Comparison of ENCODE assay signal across 32 cellular contexts in genomic region chr11:87423161-87423560, GRCh38.
"Had no signal": no experiment of that assay in that cellular context is flagged by ENCODE, and none has a peak within 500 bp of the region (broad histone marks: within the 10 kb centered on the region; RNA-seq: fewer than 3 reads in every experiment).

No MANE protein-coding gene starts in this region.

- H3K27me3 ChIP-seq: adrenal gland, gastroesophageal sphincter, hepatocyte, pancreas, sigmoid colon, upper lobe of left lung had no signal

- ATAC-seq: activated CD4-positive, CD25-positive, alpha-beta regulatory T cell treated with anti-CD3 and anti-CD28 coated beads, Interleukin-2, amount 50 U/mL, for 24 hours; effector memory CD8-positive, alpha-beta T cell; gastroesophageal sphincter; pancreas; stimulated activated memory B cell treated with anti-CD40 and anti-IgM and Interleukin-4, amounts not matched to agents 10 μg/mL and 1 μg/mL and 100 μg/mL, for 72 hours; stimulated activated naive CD8-positive, alpha-beta T cell treated with anti-CD3 and anti-CD28 coated beads, Interleukin-15, amount 100 ng/mL, for 72 hours had no signal

- DNase-seq: activated CD4-positive, alpha-beta T cell treated with anti-CD3 and anti-CD28 coated beads for 48 hours; activated CD4-positive, alpha-beta T cell treated with anti-CD3 and anti-CD28 coated beads, Interleukin-2, amount 50 U/mL, for 48 hours; activated CD8-positive, alpha-beta memory T cell treated with anti-CD3 and anti-CD28 coated beads for 24 hours; activated effector memory CD4-positive, alpha-beta T cell treated with anti-CD3 and anti-CD28 coated beads, Interleukin-2, amount 50 U/mL, for 16 hours; activated naive CD4-positive, alpha-beta T cell treated with anti-CD3 and anti-CD28 coated beads for 36 hours; activated naive CD8-positive, alpha-beta T cell treated with anti-CD3 and anti-CD28 coated beads for 36 hours; adrenal gland; aorta; cortex of kidney; effector memory CD8-positive, alpha-beta T cell; erythroblast; left ventricle myocardium inferior; naive B cell; nucleus accumbens; pancreas; sigmoid colon; small intestine; stimulated activated CD4-positive, alpha-beta T cell treated with anti-CD3 and anti-CD28 coated beads, Interleukin-1b, Interleukin-23, amount 100 ng/mL, for 48 hours; stimulated activated CD4-positive, alpha-beta T cell treated with anti-CD3 and anti-CD28 coated beads, Interleukin-4, amount 100 ng/mL, for 4 hours; stimulated activated CD8-positive, alpha-beta memory T cell treated with anti-CD3 and anti-CD28 coated beads, Interleukin-4, amount 100 ng/mL, for 48 hours; stimulated activated naive CD8-positive, alpha-beta T cell treated with anti-CD3 and anti-CD28 coated beads, Interleukin-15, amount 100 ng/mL, for 72 hours; substantia nigra; upper lobe of left lung; WERI-Rb-1 had no signal

- H3K36me3 Mint-ChIP-seq: activated naive CD8-positive, alpha-beta T cell treated with anti-CD3 and anti-CD28 coated beads for 36 hours; brain; naive B cell; stimulated activated memory B cell treated with anti-CD40 and anti-IgM and Interleukin-4, amounts not matched to agents 10 μg/mL and 1 μg/mL and 100 μg/mL, for 72 hours had no signal

- H3K4me1 Mint-ChIP-seq: activated naive CD8-positive, alpha-beta T cell treated with anti-CD3 and anti-CD28 coated beads for 36 hours; brain; naive B cell; neural crest cell; stimulated activated memory B cell treated with anti-CD40 and anti-IgM and Interleukin-4, amounts not matched to agents 10 μg/mL and 1 μg/mL and 100 μg/mL, for 72 hours; stimulated activated naive CD8-positive, alpha-beta T cell treated with anti-CD3 and anti-CD28 coated beads, Interleukin-15, amount 100 ng/mL, for 72 hours had no signal

- H3K4me2 ChIP-seq: hepatocyte had no signal

- H2AFZ ChIP-seq: hepatocyte had no signal

- H3K27ac Mint-ChIP-seq: activated naive CD4-positive, alpha-beta T cell treated with anti-CD3 and anti-CD28 coated beads for 36 hours; activated naive CD8-positive, alpha-beta T cell treated with anti-CD3 and anti-CD28 coated beads for 36 hours; brain; effector memory CD8-positive, alpha-beta T cell; naive B cell; stimulated activated memory B cell treated with anti-CD40 and anti-IgM and Interleukin-4, amounts not matched to agents 10 μg/mL and 1 μg/mL and 100 μg/mL, for 72 hours; stimulated activated naive CD8-positive, alpha-beta T cell treated with anti-CD3 and anti-CD28 coated beads, Interleukin-15, amount 100 ng/mL, for 72 hours had no signal

- H3K4me1 ChIP-seq: gastroesophageal sphincter, pancreas, prostate gland, sigmoid colon, upper lobe of left lung had no signal

- H3K27ac ChIP-seq: adrenal gland, gastroesophageal sphincter, hepatocyte, left ventricle myocardium inferior, pancreas, prostate gland, sigmoid colon, upper lobe of left lung, WERI-Rb-1 had no signal

- H3K27me3 Mint-ChIP-seq: naive B cell; stimulated activated memory B cell treated with anti-CD40 and anti-IgM and Interleukin-4, amounts not matched to agents 10 μg/mL and 1 μg/mL and 100 μg/mL, for 72 hours; stimulated activated naive CD8-positive, alpha-beta T cell treated with anti-CD3 and anti-CD28 coated beads, Interleukin-15, amount 100 ng/mL, for 72 hours had no signal

- H3K4me3 Mint-ChIP-seq: activated naive CD4-positive, alpha-beta T cell treated with anti-CD3 and anti-CD28 coated beads for 36 hours; activated naive CD8-positive, alpha-beta T cell treated with anti-CD3 and anti-CD28 coated beads for 36 hours; brain; effector memory CD8-positive, alpha-beta T cell; naive B cell; neural crest cell; stimulated activated memory B cell treated with anti-CD40 and anti-IgM and Interleukin-4, amounts not matched to agents 10 μg/mL and 1 μg/mL and 100 μg/mL, for 72 hours; stimulated activated naive CD8-positive, alpha-beta T cell treated with anti-CD3 and anti-CD28 coated beads, Interleukin-15, amount 100 ng/mL, for 72 hours had no signal

- FAIRE-seq: pancreas, small intestine had no signal

- H3K9me3 Mint-ChIP-seq: activated naive CD4-positive, alpha-beta T cell treated with anti-CD3 and anti-CD28 coated beads for 36 hours; activated naive CD8-positive, alpha-beta T cell treated with anti-CD3 and anti-CD28 coated beads for 36 hours; effector memory CD8-positive, alpha-beta T cell; neural crest cell; stimulated activated naive CD8-positive, alpha-beta T cell treated with anti-CD3 and anti-CD28 coated beads, Interleukin-15, amount 100 ng/mL, for 72 hours had no signal

- H3K9me3 ChIP-seq: adrenal gland, gastroesophageal sphincter, left ventricle myocardium inferior, pancreas, prostate gland, sigmoid colon, upper lobe of left lung had no signal

- H3K36me3 ChIP-seq: adrenal gland, gastroesophageal sphincter, left ventricle myocardium inferior, pancreas, prostate gland, sigmoid colon, upper lobe of left lung, WERI-Rb-1 had no signal

- H3K4me3 ChIP-seq: adrenal gland, gastroesophageal sphincter, hepatocyte, left ventricle myocardium inferior, lung, pancreas, prostate gland, sigmoid colon, upper lobe of left lung had no signal

- H3K79me2 ChIP-seq: hepatocyte had no signal
